In genomic region chr4:40506492-40506891, GRCh38 we compare ENCODE assay signal across 1 cellular context.
TF ChIP-seq lines count a peak whose summit lies in the region.

No MANE protein-coding gene starts in this region.

TF ChIP-seq in HepG2, 621 proteins besides CTCF, POLR2A, EP300 and RAD21 (continued from another document):
- no peak for TF ChIP-seq ZNF691 (CRISPR knock-in tag; IDR thresholded peaks at IDR 0.05; ENCODE audit: borderline replicate concordance, low read depth)
